In the genomic region with DNA sequence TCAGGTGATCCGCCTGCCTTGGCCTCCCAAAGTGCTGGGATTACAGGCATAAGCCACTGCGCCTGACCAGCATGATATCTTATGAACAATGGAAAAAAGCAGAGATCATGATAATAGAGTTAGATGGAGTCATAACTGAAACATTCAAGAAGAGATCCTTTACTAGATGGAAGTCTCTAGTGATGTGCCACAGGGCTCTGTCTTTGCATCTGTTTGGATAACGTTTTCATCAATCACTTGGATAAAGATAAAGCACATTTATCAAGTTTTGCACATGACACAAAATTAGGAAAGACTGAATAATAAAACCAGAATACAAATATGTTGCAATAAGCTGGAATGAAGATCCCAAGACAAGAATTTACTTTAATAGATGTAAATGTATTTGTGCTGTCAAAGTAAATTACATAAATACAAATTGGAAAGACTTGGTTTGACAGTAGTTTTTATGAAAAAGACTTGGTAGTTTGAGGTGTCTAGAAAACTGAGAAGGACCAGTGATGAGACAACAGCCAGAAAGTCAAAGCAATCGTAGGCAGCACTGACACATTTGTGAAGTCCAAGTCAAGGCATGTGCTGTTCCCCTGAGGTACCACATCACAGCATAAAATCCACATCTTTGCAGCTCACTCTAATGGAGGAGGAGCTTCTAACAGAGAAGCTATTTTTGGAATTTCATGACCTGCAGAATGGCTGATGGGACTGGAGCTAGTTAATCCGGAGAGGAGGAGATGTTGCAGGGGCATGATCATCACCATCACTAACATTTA, we compare ENCODE assay signal across 23 cellular contexts. TPM values are rescaled to one million over a fixed set of nuclear protein-coding genes. Genes with fewer than 3 reads are reported as not detected.
"Had no signal": no experiment of that assay in that cellular context is flagged by ENCODE, and none has a peak within 500 bp of the region (broad histone marks: within the 10 kb centered on the region; RNA-seq: fewer than 3 reads in every experiment).

No MANE protein-coding gene starts in this region.

- DNase-seq: activated CD4-positive, alpha-beta memory T cell treated with anti-CD3 and anti-CD28 coated beads for 36 hours; activated CD4-positive, alpha-beta T cell treated with anti-CD3 and anti-CD28 coated beads for 48 hours; activated naive CD4-positive, alpha-beta T cell treated with Interleukin-2 at 50 U/mL for 16 hours; activated naive CD8-positive, alpha-beta T cell treated with anti-CD3 and anti-CD28 coated beads for 36 hours; activated T-cell treated with anti-CD3 and anti-CD28 coated beads, Interleukin-2, amount 50 U/mL, for 48 hours; amniotic stem cell; cerebellar nuclear complex; erythroblast; foreskin melanocyte; kidney glomerular epithelial cell; left lung; naive thymus-derived CD8-positive, alpha-beta T cell; pancreas; psoas muscle; stimulated activated CD4-positive, alpha-beta T cell treated with anti-CD3 and anti-CD28 coated beads, Interleukin-4, amount 100 ng/mL, for 24 hours; transverse colon had no signal

- H3K27me3 ChIP-seq: hepatocyte, left lung, pancreas, right atrium auricular region, suprapubic skin, transverse colon had no signal

- H3K79me2 ChIP-seq: hepatocyte had no signal

- H3K27ac ChIP-seq: hepatocyte, left lung, neutrophil, pancreas, psoas muscle, right atrium auricular region, suprapubic skin, transverse colon had no signal

- H3K36me3 ChIP-seq: left lung, neutrophil, pancreas, right atrium auricular region, suprapubic skin, transverse colon had no signal

- H3K4me3 ChIP-seq: hepatocyte, left lung, lung, pancreas, psoas muscle, right atrium auricular region, suprapubic skin, transverse colon had no signal

- ATAC-seq: left lung; naive thymus-derived CD8-positive, alpha-beta T cell; pancreas; psoas muscle had no signal

- H3K4me1 ChIP-seq: pancreas, psoas muscle had no signal

- H3K4me3 Mint-ChIP-seq: activated CD4-positive, alpha-beta memory T cell treated with anti-CD3 and anti-CD28 coated beads for 36 hours; activated naive CD8-positive, alpha-beta T cell treated with anti-CD3 and anti-CD28 coated beads for 36 hours; naive thymus-derived CD8-positive, alpha-beta T cell; stimulated activated naive CD8-positive, alpha-beta T cell treated with anti-CD3 and anti-CD28 coated beads, Interleukin-15, Interleukin-2, amounts not matched to agents 100 ng/mL and 50 ng/mL, for 24 hours had no signal

- H3K9me3 Mint-ChIP-seq: activated CD4-positive, alpha-beta memory T cell treated with anti-CD3 and anti-CD28 coated beads for 36 hours; activated naive CD8-positive, alpha-beta T cell treated with anti-CD3 and anti-CD28 coated beads for 36 hours; naive thymus-derived CD8-positive, alpha-beta T cell; stimulated activated naive CD8-positive, alpha-beta T cell treated with anti-CD3 and anti-CD28 coated beads, Interleukin-15, Interleukin-2, amounts not matched to agents 100 ng/mL and 50 ng/mL, for 24 hours had no signal

- H3K4me2 ChIP-seq: hepatocyte had no signal

- H3K9me3 ChIP-seq: left lung, neutrophil, pancreas, psoas muscle, right atrium auricular region, suprapubic skin, transverse colon had no signal

- H2AFZ ChIP-seq: hepatocyte had no signal

- H3K36me3 Mint-ChIP-seq: activated CD4-positive, alpha-beta memory T cell treated with anti-CD3 and anti-CD28 coated beads for 36 hours; activated naive CD8-positive, alpha-beta T cell treated with anti-CD3 and anti-CD28 coated beads for 36 hours; naive thymus-derived CD8-positive, alpha-beta T cell had no signal

- H3K27ac Mint-ChIP-seq: activated CD4-positive, alpha-beta memory T cell treated with anti-CD3 and anti-CD28 coated beads for 36 hours; activated naive CD8-positive, alpha-beta T cell treated with anti-CD3 and anti-CD28 coated beads for 36 hours; naive thymus-derived CD8-positive, alpha-beta T cell; stimulated activated naive CD8-positive, alpha-beta T cell treated with anti-CD3 and anti-CD28 coated beads, Interleukin-15, Interleukin-2, amounts not matched to agents 100 ng/mL and 50 ng/mL, for 24 hours had no signal

RNA-seq across cellular contexts. Expression of a gene that starts 28.5 kb away (rescaled TPM):
- total RNA-seq: naive thymus-derived CD8-positive, alpha-beta T cell had no signal
- polyA plus RNA-seq: naive thymus-derived CD8-positive, alpha-beta T cell had no signal

RNA-seq across cellular contexts. Expression of a gene that starts 32.1 kb away (rescaled TPM):
- total RNA-seq: activated naive CD8-positive, alpha-beta T cell treated with anti-CD3 and anti-CD28 coated beads for 36 hours; hepatocyte; left lung; lung; naive thymus-derived CD8-positive, alpha-beta T cell; psoas muscle; right atrium auricular region; T-helper 2 cell treated with Interferon-gamma antibody and Interleukin-4, amounts not matched to agents 100 ng/mL and 5 ng/mL, for 36 hours had no signal
- polyA plus RNA-seq: hepatocyte, psoas muscle had no signal
